Comparison of ENCODE assay signal across 11 cellular contexts in the genomic region with DNA sequence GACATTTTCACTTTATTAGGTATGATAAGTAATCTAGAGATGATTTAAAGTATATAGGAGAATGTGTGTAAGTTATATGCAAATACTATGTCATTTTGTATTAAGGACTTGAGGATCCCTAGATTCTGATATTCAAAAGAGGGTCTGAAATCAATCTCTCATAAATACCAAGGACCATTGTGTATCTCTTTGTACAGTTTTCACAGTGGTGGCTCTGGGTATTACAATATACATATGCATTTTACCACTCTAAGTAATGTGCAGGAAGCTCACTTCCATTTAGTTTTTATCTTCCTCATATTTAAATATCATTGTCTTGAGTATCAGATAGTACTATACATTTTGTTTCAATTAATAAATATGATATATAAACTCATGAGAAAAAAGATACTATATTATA.
DNase-seq lines count a peak whose midpoint lies in the region; ATAC-seq and TF ChIP-seq lines count a peak whose summit lies in the region.
"Had no signal": no experiment of that assay in that cellular context is flagged by ENCODE, and none has a peak within 500 bp of the region (broad histone marks: within the 10 kb centered on the region; RNA-seq: fewer than 3 reads in every experiment).

No MANE protein-coding gene starts in this region.

- no peaks in the 10 kb centered on the region for H3K36me3 ChIP-seq in endodermal cell (ENCODE audit: control insufficient read depth, insufficient read depth, low read length)
- no peaks in the 10 kb centered on the region for H3K36me3 ChIP-seq in SK-N-SH (replicated peaks in 1 of 2; ENCODE audit: control insufficient read depth in 1 of 2, insufficient read depth in 2 of 2, low read length in 1 of 2)
- H3K36me3 ChIP-seq: SJCRH30 had no signal

- H3K79me2 ChIP-seq in SK-N-SH (ENCODE audit: insufficient read depth) = no peaks in the 10 kb centered on the region

- H4K20me1 ChIP-seq in SK-N-SH (ENCODE audit: insufficient read depth) = no peaks in the 10 kb centered on the region

- H3K9me3 Mint-ChIP-seq in endodermal cell = peaks cover 13% of the 10 kb centered on the region
- H3K9me3 Mint-ChIP-seq in stimulated activated effector memory CD8-positive, alpha-beta T cell treated with anti-CD3 and anti-CD28 coated beads, Interleukin-12 subunit alpha, Interleukin-12 subunit beta, amount 100 ng/mL, for 72 hours = peaks cover 5% of the 10 kb centered on the region

- DNase-seq in NCI-H82 (lab: John Stamatoyannopoulos, UW) = peak; percentile 4
- no peak for DNase-seq in NCI-H82 treated with DMSO at 0.1 percent for 48 hours (lab: John Stamatoyannopoulos, UW; ENCODE audit: unreplicated experiment)
- DNase-seq in NAMALWA (ENCODE audit: low spot score) = peak; percentile 50
- no peak for DNase-seq in endodermal cell
- DNase-seq in stimulated activated effector memory CD8-positive, alpha-beta T cell treated with anti-CD3 and anti-CD28 coated beads, Interleukin-12 subunit alpha, Interleukin-12 subunit beta, amount 100 ng/mL, for 72 hours (ENCODE audit: low spot score in 2 of 2) = no peak
- DNase-seq in SK-N-SH = no peak
- DNase-seq in NCI-H774 (lab: John Stamatoyannopoulos, UW) = no peak
- DNase-seq: NCI-H1092, SJCRH30 had no signal

- no peak for TF ChIP-seq EP300 in SK-N-SH (IDR thresholded peaks at IDR 0.05; ENCODE audit: borderline replicate concordance in 1 of 2, low read depth in 1 of 2, low read length in 1 of 2)

- peaks cover 15% of the 10 kb centered on the region for H3K36me3 Mint-ChIP-seq in endodermal cell (ENCODE audit: low read depth)
- H3K36me3 Mint-ChIP-seq in stimulated activated effector memory CD8-positive, alpha-beta T cell treated with anti-CD3 and anti-CD28 coated beads, Interleukin-12 subunit alpha, Interleukin-12 subunit beta, amount 100 ng/mL, for 72 hours = no peaks in the 10 kb centered on the region

- H3K27me3 ChIP-seq in endodermal cell (ENCODE audit: control insufficient read depth, insufficient read depth, low read length, poor library complexity, severe bottlenecking) (no peaks in the 10 kb centered on the region), SK-N-SH (ENCODE audit: insufficient read depth) (no peaks in the 10 kb centered on the region)
- H3K27me3 ChIP-seq: SJCRH30 had no signal

- peaks cover 27% of the 10 kb centered on the region for H3K4me1 Mint-ChIP-seq in endodermal cell
- no peaks in the 10 kb centered on the region for H3K4me1 Mint-ChIP-seq in stimulated activated effector memory CD8-positive, alpha-beta T cell treated with anti-CD3 and anti-CD28 coated beads, Interleukin-12 subunit alpha, Interleukin-12 subunit beta, amount 100 ng/mL, for 72 hours

- H3K27ac ChIP-seq in endodermal cell (ENCODE audit: low read depth, low read length) (no peak overlapping the region), SK-N-SH (ENCODE audit: low read depth in 2 of 2, low read length in 1 of 2) (no peak overlapping the region)
- H3K27ac ChIP-seq: A549, SJCRH30 had no signal

- no peak overlapping the region for H3K4me3 ChIP-seq in endodermal cell (ENCODE audit: low read length)
- H3K4me3 ChIP-seq in SK-N-SH (ENCODE audit: low read depth in 2 of 2, low read length in 1 of 2) = no peak overlapping the region
- H3K4me3 ChIP-seq: A549, SJCRH30 had no signal

- no peak for TF ChIP-seq RAD21 in SK-N-SH (IDR thresholded peaks at IDR 0.05; ENCODE audit: low read length)

- H3K4me2 ChIP-seq in SK-N-SH = no peak overlapping the region
- H3K4me2 ChIP-seq: A549 had no signal

- H3K4me3 Mint-ChIP-seq in endodermal cell = no peak overlapping the region
- no peak overlapping the region for H3K4me3 Mint-ChIP-seq in stimulated activated effector memory CD8-positive, alpha-beta T cell treated with anti-CD3 and anti-CD28 coated beads, Interleukin-12 subunit alpha, Interleukin-12 subunit beta, amount 100 ng/mL, for 72 hours

- ATAC-seq in HG02870 (IDR thresholded peaks at IDR 0.05; ENCODE audit: unreplicated experiment) = no peak
- no peak for ATAC-seq in stimulated activated effector memory CD8-positive, alpha-beta T cell treated with anti-CD3 and anti-CD28 coated beads, Interleukin-12 subunit alpha, Interleukin-12 subunit beta, amount 100 ng/mL, for 72 hours
- ATAC-seq: A549 had no signal

- no peaks in the 10 kb centered on the region for H3K9me2 ChIP-seq in SK-N-SH

- H3K4me1 ChIP-seq in endodermal cell (ENCODE audit: control insufficient read depth, insufficient read depth, low read length) = peaks cover 5% of the 10 kb centered on the region
- no peaks in the 10 kb centered on the region for H3K4me1 ChIP-seq in SK-N-SH (ENCODE audit: control insufficient read depth in 1 of 2, insufficient read depth in 2 of 2, low read depth in 1 of 2, low read length in 1 of 2)
- H3K4me1 ChIP-seq: A549, SJCRH30 had no signal

- POLR2A ChIA-PET in SK-N-SH (lab: Yijun Ruan, JAX) = no interaction called here

- peak; percentile 55 for TF ChIP-seq CTCF in endodermal cell (conservative IDR thresholded peaks at IDR 0.05)
- no peak; the same call in 1 of the 2 replicates for TF ChIP-seq CTCF in SK-N-SH (IDR thresholded peaks at IDR 0.05)

- H3K9me3 ChIP-seq in endodermal cell (ENCODE audit: control insufficient read depth, low read length) (peaks cover 12% of the 10 kb centered on the region), SK-N-SH (no peaks in the 10 kb centered on the region)
- H3K9me3 ChIP-seq: A549, SJCRH30 had no signal

- no peaks in the 10 kb centered on the region for H3K27me3 Mint-ChIP-seq in endodermal cell (ENCODE audit: insufficient read depth)

- CTCF ChIA-PET in SK-N-SH (lab: Yijun Ruan, JAX) = interaction anchor here (1.0 kb wide), 1 partner anchor 14 kb away, joined by 4 read pairs; no protein-coding TSS in a partner anchor

- H3K27ac Mint-ChIP-seq in endodermal cell = no peak overlapping the region
- H3K27ac Mint-ChIP-seq in stimulated activated effector memory CD8-positive, alpha-beta T cell treated with anti-CD3 and anti-CD28 coated beads, Interleukin-12 subunit alpha, Interleukin-12 subunit beta, amount 100 ng/mL, for 72 hours = no peak overlapping the region

- H3F3A ChIP-seq in SK-N-SH (replicated peaks; ENCODE audit: insufficient read depth) = no peaks in the 10 kb centered on the region

- no peak overlapping the region for H3K9ac ChIP-seq in endodermal cell (ENCODE audit: extremely low read depth, low read length, poor library complexity, severe bottlenecking)
- H3K9ac ChIP-seq in SK-N-SH = no peak overlapping the region

- no peak overlapping the region for H2AFZ ChIP-seq in SK-N-SH (ENCODE audit: low read depth)

TF ChIP-seq in SK-N-SH, 30 proteins besides CTCF, POLR2A, EP300 and RAD21:
- TF ChIP-seq FOSL2 (IDR thresholded peaks at IDR 0.05; ENCODE audit: borderline replicate concordance, low read depth) = no peak
- no peak for TF ChIP-seq SMC3 (IDR thresholded peaks at IDR 0.05; ENCODE audit: low read depth, low read length)
- TF ChIP-seq FOXM1 (IDR thresholded peaks at IDR 0.05; ENCODE audit: low read depth) = no peak
- no peak for TF ChIP-seq TAF1 (IDR thresholded peaks at IDR 0.05; ENCODE audit: borderline replicate concordance, low read depth, low read length)
- no peak for TF ChIP-seq MXI1 (IDR thresholded peaks at IDR 0.05; ENCODE audit: low read depth, low read length)
- TF ChIP-seq GATA2 (CRISPR knock-in tag; IDR thresholded peaks at IDR 0.05) = no peak
- no peak for TF ChIP-seq TCF12 (IDR thresholded peaks at IDR 0.05)
- TF ChIP-seq YY1 (IDR thresholded peaks at IDR 0.05; ENCODE audit: low read depth) = no peak
- no peak for TF ChIP-seq GABPA (IDR thresholded peaks at IDR 0.05; ENCODE audit: low read depth)
- TF ChIP-seq POLR2AphosphoS5 (IDR thresholded peaks at IDR 0.05; ENCODE audit: low read depth, low read length) = no peak
- no peak for TF ChIP-seq NFIC (IDR thresholded peaks at IDR 0.05; ENCODE audit: borderline replicate concordance)
TF ChIP-seq in SK-N-SH: peak in this region for 0.

Comparison
In these comparisons a context has a peak if more than half of its experiments do, and no peak if none do; other contexts are left out.
1. DNase-seq: peak in NCI-H82 (single experiment) and NAMALWA (single experiment); none in NCI-H82 treated with DMSO at 0.1 percent for 48 hours (single experiment), endodermal cell (single experiment), stimulated activated effector memory CD8-positive, alpha-beta T cell treated with anti-CD3 and anti-CD28 coated beads, Interleukin-12 subunit alpha, Interleukin-12 subunit beta, amount 100 ng/mL, for 72 hours (0 of 2), SK-N-SH (single experiment) and NCI-H774 (single experiment).